ENCODE assay signal across 8 cellular contexts in genomic region chr18:34978953-34979608, GRCh38.
A peak's percentile ranks its signal among the peaks of the same experiment; 100 is the strongest.
DNase-seq lines count a peak whose midpoint lies in the region; ATAC-seq and TF ChIP-seq lines count a peak whose summit lies in the region.

No MANE protein-coding gene starts in this region.

- no peak overlapping the region for H2BK15ac ChIP-seq in mesendoderm (replicated peaks; ENCODE audit: low read depth)

- H3K18ac ChIP-seq in mesendoderm (ENCODE audit: low read length) = no peak overlapping the region

- peak overlapping the region; percentile 81 for H3K27ac Mint-ChIP-seq in endothelial cell (ENCODE audit: unreplicated experiment)

- H3K4me2 ChIP-seq in mesendoderm (ENCODE audit: low read length) = peak overlapping the region; percentile 18

- H3K56ac ChIP-seq in mesendoderm (ENCODE audit: low read length) = no peak overlapping the region

- no peak overlapping the region for H3K23ac ChIP-seq in mesendoderm (ENCODE audit: low read length)

- no peak overlapping the region for H4K5ac ChIP-seq in mesendoderm (ENCODE audit: low read length)

- no peak overlapping the region for H3K27ac ChIP-seq in mesendoderm (ENCODE audit: low read depth, low read length)

- H3K4ac ChIP-seq in mesendoderm (ENCODE audit: low read depth, low read length) = no peak overlapping the region

- no peaks in the 10 kb centered on the region for H3K36me3 Mint-ChIP-seq in endothelial cell (ENCODE audit: low read depth, unreplicated experiment)

- H3K4me1 ChIP-seq in mesendoderm (ENCODE audit: control insufficient read depth, low read depth, low read length) = peaks cover 2% of the 10 kb centered on the region

- H3K79me1 ChIP-seq in mesendoderm (ENCODE audit: low read length) = no peaks in the 10 kb centered on the region

- no peaks in the 10 kb centered on the region for H3K36me3 ChIP-seq in mesendoderm (ENCODE audit: control insufficient read depth, insufficient read depth, low read length)

- peak overlapping the region; percentile 90 for H3K4me3 Mint-ChIP-seq in endothelial cell (ENCODE audit: unreplicated experiment)

- peaks cover 20% of the 10 kb centered on the region for H3K27me3 Mint-ChIP-seq in endothelial cell (ENCODE audit: unreplicated experiment)

- H3K79me2 ChIP-seq in mesendoderm (ENCODE audit: control insufficient read depth, insufficient read depth, low read length) = no peaks in the 10 kb centered on the region

- no peak overlapping the region for H2BK120ac ChIP-seq in mesendoderm (ENCODE audit: low read depth, low read length)

- DNase-seq in GM04504 (ENCODE audit: low read depth) (peak; percentile 84), HPDE6-E6E7 (ENCODE audit: extremely low spot score) (peak; percentile 92), NOMO-1 treated with dmso at 0.1 percent for 144 hours (lab: John Stamatoyannopoulos, UW; ENCODE audit: unreplicated experiment) (peak; percentile 88), endothelial cell (ENCODE audit: low spot score) (peak; percentile 34), mesendoderm (peak; percentile 94)
- DNase-seq in activated CD8-positive, alpha-beta memory T cell treated with anti-CD3 and anti-CD28 coated beads, Interleukin-2, amount 50 U/mL, for 1 hour (ENCODE audit: extremely low read depth) = peak; percentile 66
- peak; percentile 38 to 60 (median 53) for DNase-seq in stimulated activated CD4-positive, alpha-beta T cell treated with anti-CD3 and anti-CD28 coated beads, TNF-alpha, amount 100 ng/mL, for 48 hours (ENCODE audit: low read depth in 3 of 3)

- no peak for ATAC-seq in HG02981 (IDR thresholded peaks at IDR 0.05; ENCODE audit: unreplicated experiment)

- H3K4me3 ChIP-seq in mesendoderm (ENCODE audit: low read length) = no peak overlapping the region

- no peak overlapping the region for H3K9ac ChIP-seq in mesendoderm (ENCODE audit: low read length)

- H2BK5ac ChIP-seq in mesendoderm (ENCODE audit: low read length) = no peak overlapping the region

- H4K8ac ChIP-seq in mesendoderm (ENCODE audit: low read depth, low read length) = no peak overlapping the region

- no peak for TF ChIP-seq CTCF in endothelial cell (IDR thresholded peaks at IDR 0.05; ENCODE audit: unreplicated experiment)

- H2AK5ac ChIP-seq in mesendoderm (ENCODE audit: low read length) = no peak overlapping the region

- H3K9me3 Mint-ChIP-seq in endothelial cell (ENCODE audit: unreplicated experiment) = no peaks in the 10 kb centered on the region

- H3K4me1 Mint-ChIP-seq in endothelial cell (ENCODE audit: unreplicated experiment) = peaks cover 18% of the 10 kb centered on the region

- no CpG with 5 or more reads among the region's 9 CpGs for WGBS in mesendoderm (ENCODE audit: extremely low coverage, insufficient coverage, low lambda C conversion rate)

- H3K27me3 ChIP-seq in mesendoderm (ENCODE audit: insufficient read depth, low read length, poor library complexity) = peaks cover 3% of the 10 kb centered on the region

Comparison
In these comparisons a context has a peak if more than half of its experiments do, and no peak if none do; other contexts are left out.
1. DNase-seq: peak in every context shown above with its lines; median percentile 94 in mesendoderm; 92 in HPDE6-E6E7; 88 in NOMO-1 treated with dmso at 0.1 percent for 144 hours; 84 in GM04504; 66 in activated CD8-positive, alpha-beta memory T cell treated with anti-CD3 and anti-CD28 coated beads, Interleukin-2, amount 50 U/mL, for 1 hour; 53 in stimulated activated CD4-positive, alpha-beta T cell treated with anti-CD3 and anti-CD28 coated beads, TNF-alpha, amount 100 ng/mL, for 48 hours; 34 in endothelial cell.